8 cellular contexts compared by ENCODE assay signal in the genomic region with DNA sequence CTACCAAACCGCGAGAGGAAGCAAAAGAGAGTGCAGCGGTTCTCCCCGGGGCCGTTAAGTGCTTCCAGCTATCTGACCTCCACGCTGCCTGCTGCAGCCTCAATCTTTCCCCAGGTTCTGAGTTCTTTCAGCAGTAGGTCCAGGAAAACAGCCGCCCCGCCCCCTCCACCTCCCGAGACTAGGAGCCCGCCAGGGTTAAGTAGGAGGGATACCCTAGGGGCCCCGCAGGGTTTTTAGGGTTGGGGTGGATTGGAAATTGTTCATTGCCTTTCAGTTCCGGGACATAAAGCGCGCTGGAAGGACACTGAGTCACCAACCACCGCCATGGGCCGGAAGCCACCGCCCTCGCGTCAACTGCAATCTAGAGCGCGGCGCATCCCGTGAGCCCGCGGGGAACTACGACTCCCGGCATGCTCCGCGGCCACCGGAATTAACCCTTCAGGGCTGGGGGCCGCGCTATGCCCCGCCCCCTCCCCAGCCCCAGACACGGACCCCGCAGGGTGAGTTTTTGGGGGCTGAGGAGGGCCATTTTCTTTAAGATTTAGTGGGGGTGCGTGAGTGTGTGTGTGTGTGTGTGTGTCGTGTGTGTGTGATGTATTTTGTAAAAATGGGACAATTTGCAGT. TPM values are rescaled to one million over a fixed set of nuclear protein-coding genes. Genes with fewer than 3 reads are reported as not detected.
DNase-seq lines count a peak whose midpoint lies in the region; ATAC-seq and TF ChIP-seq lines count a peak whose summit lies in the region.

A gene (plus strand): TSS at position 456 of the 624 bp plus-strand sequence. CDS start 1,332 bp downstream, outside the sequence.

- POLR2A ChIA-PET in BJ (lab: Charles Lee): no interaction called here

- H3K27ac ChIP-seq in cingulate gyrus (ENCODE audit: low read depth, low read length): peak within 1 kb of the TSS; percentile 87

- TF ChIP-seq CTCF in BJ (IDR thresholded peaks at IDR 0.05; ENCODE audit: insufficient read depth, low read depth, low read length): no peak

- ATAC-seq in HG03457 (IDR thresholded peaks at IDR 0.05; ENCODE audit: unreplicated experiment) (peak; percentile 73), left colon (peak; percentile 91)

- H3K4me3 ChIP-seq in BJ (ENCODE audit: low read depth, low read length): peak within 1 kb of the TSS; percentile 57

- no peaks in the 10 kb centered on the region for H3K27me3 ChIP-seq in BJ (ENCODE audit: control insufficient read depth, insufficient read depth, low read length)

- CTCF ChIA-PET in BJ (lab: Yijun Ruan, JAX): interaction anchor here (1.0 to 2.4 kb wide), 5 partner anchors 10 to 69 kb away, joined by 3 to 9 read pairs (median 4); a partner anchor contains a TSS

- peaks cover 2% of the 10 kb centered on the region; the same call in 1 of the 2 replicates for H3K36me3 ChIP-seq in BJ (ENCODE audit: control insufficient read depth, insufficient read depth, low read length)

- DNase-seq in BJ (ENCODE audit: low read depth) (peak; percentile 41), GM19240 (ENCODE audit: insufficient read length, low spot score) (peak; percentile 84), NCI-H524 treated with DMSO at 0.1 percent for 48 hours (lab: John Stamatoyannopoulos, UW) (peak; percentile 40), left colon (peak; percentile 95 to 97)
- peak; percentile 92 for DNase-seq in activated CD4-positive, alpha-beta T cell treated with anti-CD3 and anti-CD28 coated beads for 4 hours
- peak; percentile 86 to 92 for DNase-seq in stimulated activated CD4-positive, alpha-beta T cell treated with anti-CD3 and anti-CD28 coated beads, Interleukin-1b, Interleukin-23, amount 100 ng/mL, for 4 hours (ENCODE audit: low read depth in 2 of 2)

- intact Hi-C loops in left colon (cut with DNase I, micrococcal nuclease): no loop called here

RNA-seq across cellular contexts. Expression of the gene that starts here (rescaled TPM):
- 74.1 and 75.4 TPM in 2 replicates for polyA plus RNA-seq in BJ (2011; rRNA removed)
- polyA minus RNA-seq in BJ (2011; rRNA and poly(A)+ RNA removed): 21.6 and 24.2 TPM in 2 replicates
- 10 to 100 TPM; 17.1 to 21.9 TPM for total RNA-seq in left colon

Comparison
In these comparisons a context has a peak if more than half of its experiments do, and no peak if none do; other contexts are left out.
1. Peak in every context shown above with its lines: DNase-seq, ATAC-seq, H3K4me3 ChIP-seq and H3K27ac ChIP-seq.
2. DNase-seq: peak in every context shown above with its lines; median percentile 96 in left colon; 92 in activated CD4-positive, alpha-beta T cell treated with anti-CD3 and anti-CD28 coated beads for 4 hours; 89 in stimulated activated CD4-positive, alpha-beta T cell treated with anti-CD3 and anti-CD28 coated beads, Interleukin-1b, Interleukin-23, amount 100 ng/mL, for 4 hours; 84 in GM19240; 41 in BJ; 40 in NCI-H524 treated with DMSO at 0.1 percent for 48 hours.